ENCODE assay signal across 18 cellular contexts in genomic region chr16:84292032-84292431, GRCh38. TPM values are rescaled to one million over a fixed set of nuclear protein-coding genes. Genes with fewer than 3 reads are reported as not detected.
DNase-seq lines count a peak whose midpoint lies in the region; ATAC-seq, FAIRE-seq and TF ChIP-seq lines count a peak whose summit lies in the region.
"Had no signal": no experiment of that assay in that cellular context is flagged by ENCODE, and none has a peak within 500 bp of the region (broad histone marks: within the 10 kb centered on the region; RNA-seq: fewer than 3 reads in every experiment).

No MANE protein-coding gene starts in this region.

- H3K36me3 ChIP-seq in H1 (ENCODE audit: control insufficient read depth in 2 of 4, insufficient read depth in 4 of 4, low read length in 3 of 4) (no peaks in the 10 kb centered on the region), vagina (no peaks in the 10 kb centered on the region)
- H3K36me3 ChIP-seq: Peyer's patch had no signal

- H4K5ac ChIP-seq in H1 (ENCODE audit: insufficient read length, low read depth, low read length): no peak overlapping the region

- intact Hi-C loops in vagina (cut with DNase I): no loop called here

- ATAC-seq in activated naive CD8-positive, alpha-beta T cell treated with anti-CD3 and anti-CD28 coated beads, Interleukin-2, amount 50 U/mL, for 24 hours: peak; percentile 28
- ATAC-seq in HG02973 (IDR thresholded peaks at IDR 0.05; ENCODE audit: unreplicated experiment): no peak

- peak overlapping the region; percentile 29 for H4K8ac ChIP-seq in H1 (ENCODE audit: extremely low read depth, insufficient read depth, low read length)

- H2AFZ ChIP-seq in H1 (ENCODE audit: low read length): 0 out of 2 replicates have a peak overlapping the region, but pooled peaks have one; percentile 54

- TF ChIP-seq RAD21 in H1 (IDR thresholded peaks at IDR 0.05 in 1 of 2, conservative IDR thresholded peaks at IDR 0.05 in 1 of 2; ENCODE audit: low read depth in 2 of 2, low read length in 2 of 2): no peak

- peaks cover 12% of the 10 kb centered on the region for H3K4me1 Mint-ChIP-seq in activated naive CD8-positive, alpha-beta T cell treated with anti-CD3 and anti-CD28 coated beads, Interleukin-2, amount 50 U/mL, for 24 hours
- H3K4me1 Mint-ChIP-seq in activated naive CD8-positive, alpha-beta T cell treated with anti-CD3 and anti-CD28 coated beads for 36 hours: peaks cover 10% of the 10 kb centered on the region

- H3K79me2 ChIP-seq in H1 (ENCODE audit: control insufficient read depth in 1 of 2, insufficient read depth in 2 of 2, low read length in 2 of 2): no peaks in the 10 kb centered on the region

- no peak overlapping the region for H2BK120ac ChIP-seq in H1 (replicated peaks; ENCODE audit: low read depth, low read length)

- H3K27me3 ChIP-seq in H1 (replicated peaks in 1 of 4; ENCODE audit: control insufficient read depth in 3 of 4, extremely low read depth in 1 of 4, insufficient read depth in 3 of 4, low read length in 3 of 4) (no peaks in the 10 kb centered on the region; a peak in 2 of 7 replicates), vagina (no peaks in the 10 kb centered on the region)
- H3K27me3 ChIP-seq: Peyer's patch had no signal

- TF ChIP-seq CTCF in H1 (IDR thresholded peaks at IDR 0.05; ENCODE audit: control extremely low read depth in 1 of 3, insufficient read depth in 1 of 3, low read depth in 1 of 3, low read length in 3 of 3): no peak
- TF ChIP-seq CTCF in vagina (IDR thresholded peaks at IDR 0.05): no peak

- no peak for DNase-seq in activated naive CD8-positive, alpha-beta T cell treated with anti-CD3 and anti-CD28 coated beads, Interleukin-2, amount 50 U/mL, for 24 hours
- DNase-seq in activated naive CD8-positive, alpha-beta T cell treated with anti-CD3 and anti-CD28 coated beads for 36 hours: no peak
- DNase-seq in NCI-H2171 (lab: John Stamatoyannopoulos, UW): peak; percentile 61
- no peak for DNase-seq in H1 (ENCODE audit: low read depth in 1 of 2, low spot score in 2 of 2)
- no peak for DNase-seq in vagina (ENCODE audit: extremely low spot score in 2 of 2)
- no peak for DNase-seq in cerebellar cortex (ENCODE audit: low spot score)
- no peak for DNase-seq in NCI-H2029 treated with DMSO at 0.1 percent for 48 hours (lab: John Stamatoyannopoulos, UW)
- DNase-seq: amygdala, Calu3, NCI-H2029, Peyer's patch, substantia nigra had no signal

- no peaks in the 10 kb centered on the region for H3K36me3 Mint-ChIP-seq in activated naive CD8-positive, alpha-beta T cell treated with anti-CD3 and anti-CD28 coated beads, Interleukin-2, amount 50 U/mL, for 24 hours (ENCODE audit: low read depth)
- H3K36me3 Mint-ChIP-seq in activated naive CD8-positive, alpha-beta T cell treated with anti-CD3 and anti-CD28 coated beads for 36 hours: no peaks in the 10 kb centered on the region
- H3K36me3 Mint-ChIP-seq: memory B cell had no signal

- H2BK12ac ChIP-seq in H1 (ENCODE audit: low read depth, low read length): peak overlapping the region; percentile 27; the same call in 1 of the 2 replicates

- peak overlapping the region; percentile 61 for H4K91ac ChIP-seq in H1 (replicated peaks; ENCODE audit: insufficient read length, low read length)

- H3K9me3 ChIP-seq in H1 (ENCODE audit: insufficient read depth in 2 of 2, low read depth in 1 of 2, low read length in 1 of 2) (no peaks in the 10 kb centered on the region), vagina (no peaks in the 10 kb centered on the region)
- H3K9me3 ChIP-seq: Peyer's patch had no signal

- 73% methylated on average over 10 of the region's 10 CpGs; no CpG with 5 or more reads in 1 of the 2 experiments for WGBS in H1 (ENCODE audit: extremely low coverage in 1 of 2, insufficient coverage in 1 of 2, insufficient read length in 1 of 2, insufficient replicate concordance in 2 of 2, low coverage in 1 of 2, low lambda C conversion rate in 2 of 2, missing lambda C conversion rate in 1 of 2), 2 experiments

- no peak overlapping the region for H3K4me3 Mint-ChIP-seq in activated naive CD8-positive, alpha-beta T cell treated with anti-CD3 and anti-CD28 coated beads, Interleukin-2, amount 50 U/mL, for 24 hours
- H3K4me3 Mint-ChIP-seq in activated naive CD8-positive, alpha-beta T cell treated with anti-CD3 and anti-CD28 coated beads for 36 hours: no peak overlapping the region
- H3K4me3 Mint-ChIP-seq: activated T-helper 1 cell treated with anti-CD3 and anti-CD28 coated beads, Interleukin-12 subunit alpha, Interleukin-12 subunit beta, Interleukin-2, Interleukin-4 antibody, amounts not matched to agents 30 ng/mL and 10 ng/mL and 1 ng/mL, durations not matched to agents 14 hours and 24 hours and 36 hours; memory B cell had no signal

- H2BK5ac ChIP-seq in H1 (ENCODE audit: low read depth, low read length): peak overlapping the region; percentile 4; the same call in 1 of the 2 replicates

- no peak for TF ChIP-seq POLR2A in H1 (IDR thresholded peaks at IDR 0.05; ENCODE audit: control extremely low read depth in 1 of 2, low read depth in 2 of 2, low read length in 2 of 2)
- no peak for TF ChIP-seq POLR2A in vagina (IDR thresholded peaks at IDR 0.05)

- H3K4ac ChIP-seq in H1 (replicated peaks; ENCODE audit: insufficient read length, low read depth, low read length): no peak overlapping the region

- H3K56ac ChIP-seq in H1 (replicated peaks; ENCODE audit: insufficient read length, low read depth, low read length): no peak overlapping the region

- no peaks in the 10 kb centered on the region for H3K9me3 Mint-ChIP-seq in activated naive CD8-positive, alpha-beta T cell treated with anti-CD3 and anti-CD28 coated beads, Interleukin-2, amount 50 U/mL, for 24 hours
- no peaks in the 10 kb centered on the region for H3K9me3 Mint-ChIP-seq in activated naive CD8-positive, alpha-beta T cell treated with anti-CD3 and anti-CD28 coated beads for 36 hours
- H3K9me3 Mint-ChIP-seq: activated T-helper 1 cell treated with anti-CD3 and anti-CD28 coated beads, Interleukin-12 subunit alpha, Interleukin-12 subunit beta, Interleukin-2, Interleukin-4 antibody, amounts not matched to agents 30 ng/mL and 10 ng/mL and 1 ng/mL, durations not matched to agents 14 hours and 24 hours and 36 hours; memory B cell had no signal

- H2BK20ac ChIP-seq in H1 (ENCODE audit: low read length): peak overlapping the region; percentile 4; the same call in 1 of the 2 replicates

- CTCF ChIA-PET in H1 (lab: Charles Lee; ENCODE audit: partially characterized antibody): interaction anchor here (2.5 kb wide), 1 partner anchor 15 kb away, joined by 8 read pairs; no protein-coding TSS in a partner anchor

- no peaks in the 10 kb centered on the region for H4K20me1 ChIP-seq in H1 (replicated peaks in 1 of 2; ENCODE audit: control insufficient read depth in 1 of 2, insufficient read depth in 2 of 2, low read length in 2 of 2)

- H3K23ac ChIP-seq in H1 (ENCODE audit: insufficient read length): no peak overlapping the region

- 0 out of 2 replicates have a peak overlapping the region, but pooled peaks have one; percentile 35 for H2BK15ac ChIP-seq in H1 (ENCODE audit: low read length)

- H3K27ac Mint-ChIP-seq in activated naive CD8-positive, alpha-beta T cell treated with anti-CD3 and anti-CD28 coated beads, Interleukin-2, amount 50 U/mL, for 24 hours: no peak overlapping the region
- H3K27ac Mint-ChIP-seq in activated naive CD8-positive, alpha-beta T cell treated with anti-CD3 and anti-CD28 coated beads for 36 hours: no peak overlapping the region
- H3K27ac Mint-ChIP-seq: activated T-helper 1 cell treated with anti-CD3 and anti-CD28 coated beads, Interleukin-12 subunit alpha, Interleukin-12 subunit beta, Interleukin-2, Interleukin-4 antibody, amounts not matched to agents 30 ng/mL and 10 ng/mL and 1 ng/mL, durations not matched to agents 14 hours and 24 hours and 36 hours; memory B cell had no signal

- H3K18ac ChIP-seq in H1 (ENCODE audit: extremely low read depth, low read length): peak overlapping the region; percentile 80

- no peak for FAIRE-seq in H1 (lab: Jason Lieb, UNC)

- H3K9ac ChIP-seq in H1 (replicated peaks in 1 of 4; ENCODE audit: extremely low read depth in 1 of 4, low read depth in 3 of 4, low read length in 3 of 4): no peak overlapping the region

- no peak for TF ChIP-seq EP300 in H1 (IDR thresholded peaks at IDR 0.05; ENCODE audit: borderline replicate concordance in 1 of 2, low read depth in 2 of 2, low read length in 2 of 2)

- no peak overlapping the region for H2AK5ac ChIP-seq in H1 (ENCODE audit: low read depth, low read length)

- no peak overlapping the region for H3K27ac ChIP-seq in H1 (ENCODE audit: low read depth, low read length)
- peak overlapping the region; percentile 15 for H3K27ac ChIP-seq in vagina

- no peaks in the 10 kb centered on the region for H3K79me1 ChIP-seq in H1 (ENCODE audit: low read depth, low read length)

- POLR2A ChIA-PET in H1 (lab: Charles Lee; ENCODE audit: partially characterized antibody): interaction anchor here (1.2 kb wide), 2 partner anchors 8 to 76 kb away, joined by 3 read pairs; partner anchors contain the start of gene ATP2C2

- H3K4me3 ChIP-seq in H1 (ENCODE audit: extremely low read depth in 1 of 4, insufficient read depth in 2 of 4, low read depth in 3 of 4, low read length in 4 of 4) (no peak overlapping the region), vagina (no peak overlapping the region)
- H3K4me3 ChIP-seq: Peyer's patch, smooth muscle cell had no signal

- H3K23me2 ChIP-seq in H1 (ENCODE audit: low read depth, low read length): no peaks in the 10 kb centered on the region

- H3K4me2 ChIP-seq in H1 (ENCODE audit: insufficient read depth in 1 of 2, low read depth in 2 of 2, low read length in 2 of 2): no peak overlapping the region
- H3K4me2 ChIP-seq: smooth muscle cell had no signal

- H3K14ac ChIP-seq in H1 (ENCODE audit: insufficient read length): no peak overlapping the region

- H3K27me3 Mint-ChIP-seq in activated naive CD8-positive, alpha-beta T cell treated with anti-CD3 and anti-CD28 coated beads, Interleukin-2, amount 50 U/mL, for 24 hours: peaks cover 48% of the 10 kb centered on the region
- peaks cover 50% of the 10 kb centered on the region for H3K27me3 Mint-ChIP-seq in activated naive CD8-positive, alpha-beta T cell treated with anti-CD3 and anti-CD28 coated beads for 36 hours

- peaks cover 2 to 24% (median 14%) of the 10 kb centered on the region in 4 experiments for H3K4me1 ChIP-seq in H1 (replicated peaks in 1 of 4; ENCODE audit: control insufficient read depth in 3 of 4, insufficient read depth in 4 of 4, low read length in 3 of 4)
- H3K4me1 ChIP-seq in vagina: peaks cover 31% of the 10 kb centered on the region

RNA-seq across cellular contexts. Expression of gene WFDC1, which starts 2.6 kb away (rescaled TPM):
- not detected for total RNA-seq in activated naive CD8-positive, alpha-beta T cell treated with anti-CD3 and anti-CD28 coated beads for 36 hours
- 1.1 and 1.6 TPM in 2 replicates for total RNA-seq in H1 (2021; fragmentation: NEBNext Ultra II Directional; extraction: Animal tissue kit (Norgen Biotek cat#: 25700))
- 0.52 and 0.70 TPM in 2 replicates for polyA plus RNA-seq in H1 (2011; rRNA removed)
- polyA plus RNA-seq in H1 (2011; cell fraction: cytosol; rRNA removed): 0.61 TPM
- polyA plus RNA-seq in H1 (2011; cell fraction: nucleus; rRNA removed): 0.64 TPM
- polyA plus RNA-seq in H1 (2012, experiment 1 of 2): 0.36 to 1.2 TPM (median 0.46 TPM) in 4 replicates
- polyA plus RNA-seq in H1 (2012, experiment 2 of 2): 0.22 TPM
- 0.71 TPM for polyA plus RNA-seq in H1 (2013, experiment 1 of 2)
- 0.99 TPM for polyA plus RNA-seq in H1 (2013, experiment 2 of 2)
- polyA minus RNA-seq in H1 (2011; rRNA and poly(A)+ RNA removed): not detected in 2 replicates
- not detected for polyA minus RNA-seq in H1 (2011; cell fraction: cytosol; rRNA and poly(A)+ RNA removed)
- not detected for polyA minus RNA-seq in H1 (2011; cell fraction: nucleus; rRNA and poly(A)+ RNA removed)
- total RNA-seq in vagina: 12.0 TPM
- total RNA-seq: activated T-helper 1 cell treated with anti-CD3 and anti-CD28 coated beads, Interleukin-12 subunit alpha, Interleukin-12 subunit beta, Interleukin-2, Interleukin-4 antibody, amounts not matched to agents 30 ng/mL and 10 ng/mL and 1 ng/mL, durations not matched to agents 14 hours and 24 hours and 36 hours; Calu3; osteoblast; T-helper 2 cell treated with Interferon-gamma antibody and Interleukin-4, amounts not matched to agents 100 ng/mL and 5 ng/mL, for 36 hours had no signal

RNA-seq across cellular contexts. Expression of gene KCNG4, which starts 52.2 kb away (rescaled TPM):
- total RNA-seq in activated naive CD8-positive, alpha-beta T cell treated with anti-CD3 and anti-CD28 coated beads for 36 hours: not detected
- total RNA-seq in H1 (2021; fragmentation: NEBNext Ultra II Directional; extraction: Animal tissue kit (Norgen Biotek cat#: 25700)): not detected in 2 replicates
- polyA plus RNA-seq in H1 (2011; rRNA removed): not detected in 2 replicates
- not detected for polyA plus RNA-seq in H1 (2011; cell fraction: cytosol; rRNA removed)
- not detected for polyA plus RNA-seq in H1 (2011; cell fraction: nucleus; rRNA removed)
- polyA plus RNA-seq in H1 (2012, experiment 1 of 2): not detected in 4 replicates
- polyA plus RNA-seq in H1 (2012, experiment 2 of 2): not detected
- polyA plus RNA-seq in H1 (2013, experiment 1 of 2): not detected
- polyA plus RNA-seq in H1 (2013, experiment 2 of 2): not detected
- 0.02 TPM in 1 of 2 replicates, not detected in the other for polyA minus RNA-seq in H1 (2011; rRNA and poly(A)+ RNA removed)
- polyA minus RNA-seq in H1 (2011; cell fraction: cytosol; rRNA and poly(A)+ RNA removed): not detected
- not detected for polyA minus RNA-seq in H1 (2011; cell fraction: nucleus; rRNA and poly(A)+ RNA removed)
- total RNA-seq in vagina: not detected
- total RNA-seq: activated T-helper 1 cell treated with anti-CD3 and anti-CD28 coated beads, Interleukin-12 subunit alpha, Interleukin-12 subunit beta, Interleukin-2, Interleukin-4 antibody, amounts not matched to agents 30 ng/mL and 10 ng/mL and 1 ng/mL, durations not matched to agents 14 hours and 24 hours and 36 hours; Calu3; osteoblast; Peyer's patch; smooth muscle cell; T-helper 2 cell treated with Interferon-gamma antibody and Interleukin-4, amounts not matched to agents 100 ng/mL and 5 ng/mL, for 36 hours had no signal
- polyA plus RNA-seq: smooth muscle cell had no signal
